In the genomic region with DNA sequence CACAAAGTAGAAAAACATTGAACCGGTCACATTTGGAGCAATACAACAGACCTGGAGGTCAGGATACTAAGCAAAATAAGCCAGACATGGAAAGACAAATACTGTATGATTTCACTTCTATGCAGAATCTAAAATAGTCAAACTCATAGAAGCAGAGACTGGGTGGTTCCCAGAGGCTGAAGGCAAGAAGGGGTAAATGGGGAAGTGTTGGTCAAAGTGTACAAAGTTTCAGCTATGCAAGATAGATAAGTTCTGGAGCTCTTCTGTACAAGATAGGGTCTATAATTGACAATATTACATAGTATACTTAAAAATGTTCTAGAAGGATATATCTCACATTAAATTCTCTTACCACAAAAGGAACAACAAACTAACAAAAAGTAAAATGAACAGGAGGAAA, we compare ENCODE assay signal across 22 cellular contexts.
"Had no signal": no experiment of that assay in that cellular context is flagged by ENCODE, and none has a peak within 500 bp of the region (broad histone marks: within the 10 kb centered on the region; RNA-seq: fewer than 3 reads in every experiment).

No MANE protein-coding gene starts in this region.

- DNase-seq: dermis blood vessel endothelial cell; effector memory CD4-positive, alpha-beta T cell; foreskin keratinocyte; heart left ventricle; kidney; mesendoderm; midbrain; naive thymus-derived CD8-positive, alpha-beta T cell; nephron progenitor cell; nucleus accumbens; stimulated activated CD4-positive, alpha-beta T cell treated with anti-CD3 and anti-CD28 coated beads, Interleukin-12 subunit alpha, Interleukin-12 subunit beta, amount 100 ng/mL, for 4 hours; stimulated activated CD4-positive, alpha-beta T cell treated with anti-CD3 and anti-CD28 coated beads, Interleukin-1b, Interleukin-23, amount 100 ng/mL, for 48 hours; stimulated activated CD4-positive, alpha-beta T cell treated with anti-CD3 and anti-CD28 coated beads, Interleukin-4, amount 100 ng/mL, for 1 hour; stimulated activated CD8-positive, alpha-beta memory T cell treated with anti-CD3 and anti-CD28 coated beads, Interleukin-4, amount 100 ng/mL, for 48 hours; stimulated activated naive CD4-positive, alpha-beta T cell; substantia nigra; testis; tibial artery had no signal

- FAIRE-seq: endothelial cell of umbilical vein, kidney had no signal

- ATAC-seq: foreskin keratinocyte; gastroesophageal sphincter; heart left ventricle; left lobe of liver; naive thymus-derived CD8-positive, alpha-beta T cell; sciatic nerve had no signal
